Comparison of ENCODE assay signal across 9 cellular contexts in the genomic region with DNA sequence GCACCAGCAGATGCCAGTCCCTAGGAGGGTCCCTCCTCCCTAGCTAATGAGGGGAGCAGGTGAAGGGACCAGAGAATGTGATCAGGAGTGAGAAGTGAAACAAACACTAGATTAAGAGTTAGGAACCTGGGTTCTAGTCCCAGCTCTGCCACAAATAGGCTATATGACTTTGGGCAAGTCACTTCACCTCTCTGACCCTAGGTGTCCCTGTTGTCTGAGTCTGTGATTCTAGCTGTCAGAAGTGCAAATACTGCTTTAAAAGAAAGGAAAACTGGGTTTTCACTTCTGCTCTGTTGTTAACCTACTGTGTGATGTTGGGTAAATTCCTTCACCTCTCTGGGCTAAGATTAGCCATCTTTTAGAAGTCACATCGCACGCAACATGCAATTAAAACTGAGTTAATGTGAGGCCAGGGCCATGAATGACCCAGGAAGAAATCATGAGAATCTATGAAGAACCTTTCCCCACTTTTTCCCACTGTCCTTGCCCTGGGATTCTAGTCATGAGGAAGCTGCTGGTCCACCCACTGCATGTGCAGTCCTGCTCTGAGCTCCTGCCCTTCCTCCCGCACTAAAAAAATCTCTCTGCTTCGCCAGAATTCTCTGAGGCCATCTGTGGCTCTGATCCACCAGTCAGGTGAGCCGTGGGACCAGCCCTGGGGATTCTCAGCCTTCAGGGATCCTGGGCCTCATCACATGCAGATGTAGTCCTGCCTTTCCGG.
A peak's percentile ranks its signal among the peaks of the same experiment; 100 is the strongest.
DNase-seq lines count a peak whose midpoint lies in the region; ATAC-seq and TF ChIP-seq lines count a peak whose summit lies in the region.
"Had no signal": no experiment of that assay in that cellular context is flagged by ENCODE, and none has a peak within 500 bp of the region (broad histone marks: within the 10 kb centered on the region; RNA-seq: fewer than 3 reads in every experiment).

No MANE protein-coding gene starts in this region.

- H3K4me3 ChIP-seq in Peyer's patch (no peak overlapping the region), fibroblast of mammary gland (ENCODE audit: control insufficient read depth, low read depth, low read length) (no peak overlapping the region), stomach smooth muscle (ENCODE audit: low read length in 2 of 2) (peak overlapping the region in 1 of 2 donors; percentile 29), upper lobe of left lung (no peak overlapping the region)

- ATAC-seq in activated naive CD8-positive, alpha-beta T cell treated with anti-CD3 and anti-CD28 coated beads, Interleukin-2, amount 10 ng/mL, durations not matched to agents 7 days and 5 days (ENCODE audit: low read depth): peak; percentile 93
- no peak for ATAC-seq in upper lobe of left lung (ENCODE audit: low FRiP score in 2 of 2)
- no peak for ATAC-seq in HG02981 (IDR thresholded peaks at IDR 0.05; ENCODE audit: unreplicated experiment)
- no peak for ATAC-seq in HG03342 (IDR thresholded peaks at IDR 0.05; ENCODE audit: unreplicated experiment)

- no peak for TF ChIP-seq POLR2A in Peyer's patch (IDR thresholded peaks at IDR 0.05)
- no peak for TF ChIP-seq POLR2A in upper lobe of left lung (IDR thresholded peaks at IDR 0.05)

- no peak for TF ChIP-seq EP300 in upper lobe of left lung (IDR thresholded peaks at IDR 0.05)

- H3K9me3 ChIP-seq in Peyer's patch: no peaks in the 10 kb centered on the region
- no peaks in the 10 kb centered on the region for H3K9me3 ChIP-seq in stomach smooth muscle (ENCODE audit: control insufficient read depth in 2 of 2, low read length in 2 of 2)
- no peaks in the 10 kb centered on the region for H3K9me3 ChIP-seq in upper lobe of left lung

- peaks cover 28% of the 10 kb centered on the region for H3K4me1 Mint-ChIP-seq in activated naive CD8-positive, alpha-beta T cell treated with anti-CD3 and anti-CD28 coated beads, Interleukin-2, amount 10 ng/mL, durations not matched to agents 7 days and 5 days
- H3K4me1 Mint-ChIP-seq in activated naive CD8-positive, alpha-beta T cell treated with anti-CD3 and anti-CD28 coated beads for 36 hours: no peaks in the 10 kb centered on the region

- DNase-seq in activated naive CD8-positive, alpha-beta T cell treated with anti-CD3 and anti-CD28 coated beads, Interleukin-2, amount 10 ng/mL, durations not matched to agents 7 days and 5 days: peak; percentile 34
- DNase-seq in activated naive CD8-positive, alpha-beta T cell treated with anti-CD3 and anti-CD28 coated beads for 36 hours: no peak
- no peak for DNase-seq in Peyer's patch
- peak; percentile 25 for DNase-seq in fibroblast of mammary gland (ENCODE audit: low read depth)
- no peak for DNase-seq in upper lobe of left lung
- DNase-seq: NK-92 treated with Interleukin-12 subunit alpha and Interleukin-12 subunit beta, amount 100 ng/mL, for 24 hours had no signal

- no peak overlapping the region for H3K4me3 Mint-ChIP-seq in activated naive CD8-positive, alpha-beta T cell treated with anti-CD3 and anti-CD28 coated beads, Interleukin-2, amount 10 ng/mL, durations not matched to agents 7 days and 5 days
- H3K4me3 Mint-ChIP-seq in activated naive CD8-positive, alpha-beta T cell treated with anti-CD3 and anti-CD28 coated beads for 36 hours: no peak overlapping the region

- 83 to 92% methylated on average over 6 of the region's 6 CpGs for WGBS in upper lobe of left lung, 2 donors

- H3K27me3 Mint-ChIP-seq in activated naive CD8-positive, alpha-beta T cell treated with anti-CD3 and anti-CD28 coated beads, Interleukin-2, amount 10 ng/mL, durations not matched to agents 7 days and 5 days: peaks cover 10% of the 10 kb centered on the region
- no peaks in the 10 kb centered on the region for H3K27me3 Mint-ChIP-seq in activated naive CD8-positive, alpha-beta T cell treated with anti-CD3 and anti-CD28 coated beads for 36 hours

- peak overlapping the region; percentile 46 for H3K27ac Mint-ChIP-seq in activated naive CD8-positive, alpha-beta T cell treated with anti-CD3 and anti-CD28 coated beads, Interleukin-2, amount 10 ng/mL, durations not matched to agents 7 days and 5 days
- no peak overlapping the region for H3K27ac Mint-ChIP-seq in activated naive CD8-positive, alpha-beta T cell treated with anti-CD3 and anti-CD28 coated beads for 36 hours

- H3K27ac ChIP-seq in Peyer's patch: no peak overlapping the region
- peak overlapping the region; percentile 46 for H3K27ac ChIP-seq in stomach smooth muscle (ENCODE audit: low read length)
- H3K27ac ChIP-seq in upper lobe of left lung: no peak overlapping the region

- H3K27me3 ChIP-seq in Peyer's patch (no peaks in the 10 kb centered on the region), stomach smooth muscle (ENCODE audit: control insufficient read depth in 1 of 2, insufficient read depth in 2 of 2, low read length in 2 of 2) (peaks cover 0 to 3% of the 10 kb centered on the region in 2 donors), upper lobe of left lung (no peaks in the 10 kb centered on the region)

- H3K36me3 ChIP-seq in Peyer's patch: no peaks in the 10 kb centered on the region
- no peaks in the 10 kb centered on the region for H3K36me3 ChIP-seq in stomach smooth muscle (ENCODE audit: control insufficient read depth in 2 of 2, insufficient read depth in 2 of 2, low read length in 2 of 2)
- H3K36me3 ChIP-seq in upper lobe of left lung: no peaks in the 10 kb centered on the region

- TF ChIP-seq CTCF in Peyer's patch (IDR thresholded peaks at IDR 0.05): peak in 4 of 6 experiments; percentile 14 to 52 (median 48)
- TF ChIP-seq CTCF in fibroblast of mammary gland (conservative IDR thresholded peaks at IDR 0.05; ENCODE audit: control insufficient read depth, insufficient read depth, low read depth, low read length): peak; percentile 21
- peak in 1 of 6 experiments; percentile 33 for TF ChIP-seq CTCF in upper lobe of left lung (IDR thresholded peaks at IDR 0.05)

- H3K9me3 Mint-ChIP-seq in activated naive CD8-positive, alpha-beta T cell treated with anti-CD3 and anti-CD28 coated beads, Interleukin-2, amount 10 ng/mL, durations not matched to agents 7 days and 5 days: no peaks in the 10 kb centered on the region
- H3K9me3 Mint-ChIP-seq in activated naive CD8-positive, alpha-beta T cell treated with anti-CD3 and anti-CD28 coated beads for 36 hours: no peaks in the 10 kb centered on the region

- H3K4me1 ChIP-seq in Peyer's patch (peaks cover 0 to 4% (median 0%) of the 10 kb centered on the region in 4 donors), stomach smooth muscle (ENCODE audit: control insufficient read depth, insufficient read depth, low read length) (peaks cover 43% of the 10 kb centered on the region), upper lobe of left lung (peaks cover 0 to 2% (median 0%) of the 10 kb centered on the region in 4 donors)

- POLR2A ChIA-PET in activated naive CD8-positive, alpha-beta T cell treated with anti-CD3 and anti-CD28 coated beads, Interleukin-2, amount 10 ng/mL, durations not matched to agents 7 days and 5 days (lab: Charles Lee): interaction anchor here (0.6 to 2.2 kb wide), 4 partner anchors 42 to 186 kb away, joined by 3 to 7 read pairs (median 4); no protein-coding TSS in a partner anchor

- peak overlapping the region in 1 of 2 donors; percentile 51 for H3K9ac ChIP-seq in stomach smooth muscle (ENCODE audit: low read length in 2 of 2)

- H3K36me3 Mint-ChIP-seq in activated naive CD8-positive, alpha-beta T cell treated with anti-CD3 and anti-CD28 coated beads, Interleukin-2, amount 10 ng/mL, durations not matched to agents 7 days and 5 days: peaks cover 14% of the 10 kb centered on the region
- H3K36me3 Mint-ChIP-seq in activated naive CD8-positive, alpha-beta T cell treated with anti-CD3 and anti-CD28 coated beads for 36 hours: no peaks in the 10 kb centered on the region

Comparison
In these comparisons a context has a peak if more than half of its experiments do, and no peak if none do; other contexts are left out.
1. DNase-seq: peak in activated naive CD8-positive, alpha-beta T cell treated with anti-CD3 and anti-CD28 coated beads, Interleukin-2, amount 10 ng/mL, durations not matched to agents 7 days and 5 days (single experiment) and fibroblast of mammary gland (single experiment); none in activated naive CD8-positive, alpha-beta T cell treated with anti-CD3 and anti-CD28 coated beads for 36 hours (single experiment), Peyer's patch (0 of 3) and upper lobe of left lung (0 of 2).